Comparison of ENCODE assay signal across 8 cellular contexts in the genomic region with DNA sequence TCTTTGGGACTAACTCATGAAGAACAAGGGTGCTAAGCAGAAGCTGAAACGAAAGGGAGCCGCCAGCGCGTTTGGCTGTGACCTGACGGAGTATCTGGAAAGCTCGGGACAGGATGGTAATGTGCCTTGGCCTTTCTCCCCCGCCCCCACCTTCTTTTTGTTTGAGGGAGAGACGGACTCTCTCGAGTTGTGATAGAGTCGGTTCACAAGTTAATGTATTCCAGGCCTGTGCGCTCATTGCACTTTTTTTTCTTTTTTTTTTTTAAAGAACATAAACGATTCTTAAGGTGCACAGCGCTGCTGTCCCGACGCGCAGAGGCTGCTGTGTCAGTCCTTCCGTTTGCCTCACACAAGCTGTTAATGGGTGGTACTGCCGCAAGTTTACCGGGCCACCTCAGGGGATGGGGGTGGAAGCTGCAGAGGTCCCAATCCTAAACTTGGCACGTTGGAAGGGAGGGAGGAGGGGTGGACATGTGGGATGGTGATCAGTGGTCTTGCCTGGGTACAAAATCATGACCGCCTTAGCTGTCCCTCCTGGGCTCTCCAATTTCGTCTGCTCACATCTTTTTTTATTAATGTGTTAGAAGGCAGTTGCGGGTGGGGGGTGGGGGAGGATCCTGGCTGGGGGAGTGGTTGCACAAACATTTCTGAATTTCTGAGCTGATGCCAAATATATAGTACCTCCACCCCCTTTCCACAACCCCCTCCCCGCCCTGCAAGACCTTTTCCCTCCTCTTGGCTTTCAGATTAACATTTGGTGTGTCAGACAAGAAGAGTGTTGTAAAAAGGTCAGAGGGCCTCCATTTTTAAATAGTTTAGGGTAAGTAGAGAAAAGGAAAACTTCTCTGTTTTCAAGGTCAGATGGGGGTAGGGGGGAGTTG. TPM values are rescaled to one million over a fixed set of nuclear protein-coding genes. Genes with fewer than 3 reads are reported as not detected.
A peak's percentile ranks its signal among the peaks of the same experiment; 100 is the strongest.
DNase-seq lines count a peak whose midpoint lies in the region; ATAC-seq and TF ChIP-seq lines count a peak whose summit lies in the region.

No MANE protein-coding gene starts in this region.

- H3K9me3 ChIP-seq in OCI-LY3 (ENCODE audit: insufficient read depth, low read length): no peaks in the 10 kb centered on the region
- no peaks in the 10 kb centered on the region for H3K9me3 ChIP-seq in uterus

- peak overlapping the region; percentile 81 for H3K4me3 Mint-ChIP-seq in activated T-helper 2 cell treated with anti-CD3 and anti-CD28 coated beads, Interferon-gamma antibody, Interleukin-2, Interleukin-4, amounts not matched to agents 10 μg/mL and 5 μg/mL and 100 μg/mL, durations not matched to agents 14 hours and 24 hours and 36 hours (ENCODE audit: low read depth)
- peak overlapping the region; percentile 79 for H3K4me3 Mint-ChIP-seq in progenitor cell of endocrine pancreas (ENCODE audit: low read depth)

- peak overlapping the region; percentile 93 for H3K4me2 ChIP-seq in OCI-LY3 (ENCODE audit: low read length)

- H3K79me2 ChIP-seq in OCI-LY3 (ENCODE audit: low read length): peaks cover 43% of the 10 kb centered on the region

- intact Hi-C loops in activated T-helper 2 cell treated with anti-CD3 and anti-CD28 coated beads, Interferon-gamma antibody, Interleukin-2, Interleukin-4, amounts not matched to agents 10 μg/mL and 5 μg/mL and 100 μg/mL, durations not matched to agents 14 hours and 24 hours and 36 hours (cut with micrococcal nuclease): loop anchor here (1.0 to 10.0 kb wide), 10 partner anchors 16 to 799 kb away; a partner anchor contains a TSS
- intact Hi-C loops in head of caudate nucleus (cut with DNase I): no loop called here
- intact Hi-C loops in uterus (cut with DNase I; ENCODE audit: low total_unique reads): no loop called here

- H3K4me3 ChIP-seq in OCI-LY3 (ENCODE audit: low read length): peak overlapping the region; percentile 90
- H3K4me3 ChIP-seq in uterus: peak overlapping the region; percentile 80 to 86

- peak overlapping the region; percentile 83 for H3K27ac ChIP-seq in OCI-LY3 (ENCODE audit: low read length)
- peak overlapping the region; percentile 87 to 94 for H3K27ac ChIP-seq in uterus

- H3K27ac Mint-ChIP-seq in activated T-helper 2 cell treated with anti-CD3 and anti-CD28 coated beads, Interferon-gamma antibody, Interleukin-2, Interleukin-4, amounts not matched to agents 10 μg/mL and 5 μg/mL and 100 μg/mL, durations not matched to agents 14 hours and 24 hours and 36 hours: peak overlapping the region; percentile 76
- no peak overlapping the region for H3K27ac Mint-ChIP-seq in progenitor cell of endocrine pancreas

- ATAC-seq in HG02763 (IDR thresholded peaks at IDR 0.05; ENCODE audit: unreplicated experiment): peak; percentile 28

- H3K9me3 Mint-ChIP-seq in activated T-helper 2 cell treated with anti-CD3 and anti-CD28 coated beads, Interferon-gamma antibody, Interleukin-2, Interleukin-4, amounts not matched to agents 10 μg/mL and 5 μg/mL and 100 μg/mL, durations not matched to agents 14 hours and 24 hours and 36 hours: no peaks in the 10 kb centered on the region
- H3K9me3 Mint-ChIP-seq in progenitor cell of endocrine pancreas (ENCODE audit: low read depth): no peaks in the 10 kb centered on the region

- peaks cover 15% of the 10 kb centered on the region for H3K27me3 Mint-ChIP-seq in activated T-helper 2 cell treated with anti-CD3 and anti-CD28 coated beads, Interferon-gamma antibody, Interleukin-2, Interleukin-4, amounts not matched to agents 10 μg/mL and 5 μg/mL and 100 μg/mL, durations not matched to agents 14 hours and 24 hours and 36 hours (ENCODE audit: low read depth)
- H3K27me3 Mint-ChIP-seq in progenitor cell of endocrine pancreas: peaks cover 29% of the 10 kb centered on the region

- peaks cover 28% of the 10 kb centered on the region for H3K36me3 ChIP-seq in OCI-LY3 (replicated peaks; ENCODE audit: low read depth, low read length)
- no peaks in the 10 kb centered on the region for H3K36me3 ChIP-seq in uterus

- H3K9ac ChIP-seq in OCI-LY3 (ENCODE audit: low read length): peak overlapping the region; percentile 94

- H3K27me3 ChIP-seq in OCI-LY3 (ENCODE audit: low read depth, low read length): no peaks in the 10 kb centered on the region
- H3K27me3 ChIP-seq in uterus: no peaks in the 10 kb centered on the region

- H3K4me1 ChIP-seq in OCI-LY3 (ENCODE audit: low read length) (peaks cover 29% of the 10 kb centered on the region), uterus (no peaks in the 10 kb centered on the region)

- peak; percentile 29 for DNase-seq in DMS79 treated with DMSO at 0.1 percent for 48 hours (lab: John Stamatoyannopoulos, UW)
- no peak for DNase-seq in DMS79 (lab: John Stamatoyannopoulos, UW)
- peak; percentile 20 for DNase-seq in activated T-helper 2 cell treated with anti-CD3 and anti-CD28 coated beads, Interferon-gamma antibody, Interleukin-2, Interleukin-4, amounts not matched to agents 10 μg/mL and 5 μg/mL and 100 μg/mL, durations not matched to agents 14 hours and 24 hours and 36 hours (ENCODE audit: low spot score)
- peak in 33 of 42 donors; percentile 13 to 64 (median 34) for DNase-seq in head of caudate nucleus
- no peak for DNase-seq in progenitor cell of endocrine pancreas (ENCODE audit: low spot score, unreplicated experiment)
- peak; percentile 35 to 44 for DNase-seq in uterus

- H4K20me1 ChIP-seq in OCI-LY3 (ENCODE audit: insufficient read depth, low read length): peaks cover 14% of the 10 kb centered on the region

- H3K36me3 Mint-ChIP-seq in activated T-helper 2 cell treated with anti-CD3 and anti-CD28 coated beads, Interferon-gamma antibody, Interleukin-2, Interleukin-4, amounts not matched to agents 10 μg/mL and 5 μg/mL and 100 μg/mL, durations not matched to agents 14 hours and 24 hours and 36 hours (ENCODE audit: low read depth): peaks cover 16% of the 10 kb centered on the region
- H3K36me3 Mint-ChIP-seq in progenitor cell of endocrine pancreas (ENCODE audit: insufficient read depth): no peaks in the 10 kb centered on the region

- peak overlapping the region; percentile 78; the same call in 1 of the 2 replicates for H2AFZ ChIP-seq in OCI-LY3 (ENCODE audit: low read depth, low read length)

- no peak for TF ChIP-seq POLR2A in uterus (IDR thresholded peaks at IDR 0.05)

- H3K4me1 Mint-ChIP-seq in activated T-helper 2 cell treated with anti-CD3 and anti-CD28 coated beads, Interferon-gamma antibody, Interleukin-2, Interleukin-4, amounts not matched to agents 10 μg/mL and 5 μg/mL and 100 μg/mL, durations not matched to agents 14 hours and 24 hours and 36 hours (ENCODE audit: low read depth): peaks cover 51% of the 10 kb centered on the region
- peaks cover 28% of the 10 kb centered on the region for H3K4me1 Mint-ChIP-seq in progenitor cell of endocrine pancreas (ENCODE audit: low read depth)

- TF ChIP-seq CTCF in OCI-LY3 (IDR thresholded peaks at IDR 0.05; ENCODE audit: low read depth, low read length): no peak
- TF ChIP-seq CTCF in progenitor cell of endocrine pancreas (IDR thresholded peaks at IDR 0.05; ENCODE audit: unreplicated experiment): no peak
- no peak for TF ChIP-seq CTCF in uterus (IDR thresholded peaks at IDR 0.05)

RNA-seq across cellular contexts. Expression of a gene that starts 0.9 kb away (rescaled TPM):
- 13.2 and 14.0 TPM in 2 replicates for total RNA-seq in activated T-helper 2 cell treated with anti-CD3 and anti-CD28 coated beads, Interferon-gamma antibody, Interleukin-2, Interleukin-4, amounts not matched to agents 10 μg/mL and 5 μg/mL and 100 μg/mL, durations not matched to agents 14 hours and 24 hours and 36 hours
- total RNA-seq in progenitor cell of endocrine pancreas: 0.84 and 1.4 TPM in 2 replicates
- 10 to 100 TPM; 17.6 to 53.2 (median 29.4) TPM for total RNA-seq in uterus

RNA-seq across cellular contexts. Expression of a gene that starts 54.5 kb away (rescaled TPM):
- total RNA-seq in activated T-helper 2 cell treated with anti-CD3 and anti-CD28 coated beads, Interferon-gamma antibody, Interleukin-2, Interleukin-4, amounts not matched to agents 10 μg/mL and 5 μg/mL and 100 μg/mL, durations not matched to agents 14 hours and 24 hours and 36 hours: 17.2 and 20.1 TPM in 2 replicates
- total RNA-seq in progenitor cell of endocrine pancreas: 47.9 and 49.0 TPM in 2 replicates
- total RNA-seq in uterus: 10 to 100 TPM; 21.6 to 74.1 (median 49.8) TPM

Comparison
In these comparisons a context has a peak if more than half of its experiments do, and no peak if none do; other contexts are left out.
1. DNase-seq: peak in DMS79 treated with DMSO at 0.1 percent for 48 hours (single experiment), activated T-helper 2 cell treated with anti-CD3 and anti-CD28 coated beads, Interferon-gamma antibody, Interleukin-2, Interleukin-4, amounts not matched to agents 10 μg/mL and 5 μg/mL and 100 μg/mL, durations not matched to agents 14 hours and 24 hours and 36 hours (single experiment), head of caudate nucleus (33 of 42) and uterus (2 of 2); none in DMS79 (single experiment) and progenitor cell of endocrine pancreas (single experiment).